ENCODE assay signal across 8 cellular contexts in genomic region chr2:73071452-73072399, GRCh38. TPM values are rescaled to one million over a fixed set of nuclear protein-coding genes. Genes with fewer than 3 reads are reported as not detected.
DNase-seq lines count a peak whose midpoint lies in the region; ATAC-seq and TF ChIP-seq lines count a peak whose summit lies in the region.

A gene with protein sequence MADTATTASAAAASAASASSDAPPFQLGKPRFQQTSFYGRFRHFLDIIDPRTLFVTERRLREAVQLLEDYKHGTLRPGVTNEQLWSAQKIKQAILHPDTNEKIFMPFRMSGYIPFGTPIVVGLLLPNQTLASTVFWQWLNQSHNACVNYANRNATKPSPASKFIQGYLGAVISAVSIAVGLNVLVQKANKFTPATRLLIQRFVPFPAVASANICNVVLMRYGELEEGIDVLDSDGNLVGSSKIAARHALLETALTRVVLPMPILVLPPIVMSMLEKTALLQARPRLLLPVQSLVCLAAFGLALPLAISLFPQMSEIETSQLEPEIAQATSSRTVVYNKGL (minus strand): TSS chr2:73071712. CDS start chr2:73071705, 7 bp downstream.

- WGBS in esophagus muscularis mucosa: 4% methylated on average over 56 of the region's 69 CpGs

- DNase-seq in DMS53 treated with DMSO at 0.1 percent for 48 hours (lab: John Stamatoyannopoulos, UW; ENCODE audit: unreplicated experiment): peak; percentile 90
- peak; percentile 89 to 97 (median 97) for DNase-seq in Peyer's patch
- DNase-seq in activated T-cell treated with anti-CD3 and anti-CD28 coated beads, Interleukin-2, amount 50 U/mL, for 48 hours: peak; percentile 92 to 93
- peak; percentile 99 for DNase-seq in esophagus muscularis mucosa (ENCODE audit: extremely low spot score)
- DNase-seq in myocyte (ENCODE audit: low read depth): peak; percentile 95
- DNase-seq in stimulated activated CD8-positive, alpha-beta memory T cell treated with anti-CD3 and anti-CD28 coated beads, Interleukin-7, amount 100 ng/mL, for 48 hours (ENCODE audit: extremely low read depth in 1 of 2, low read depth in 1 of 2): peak; percentile 78 to 80

- TF ChIP-seq POLR2A in Peyer's patch (IDR thresholded peaks at IDR 0.05): peak; percentile 41 to 52
- no peak for TF ChIP-seq POLR2A in esophagus muscularis mucosa (IDR thresholded peaks at IDR 0.05; ENCODE audit: low read depth)

- peaks cover 4% of the 10 kb centered on the region; the same call in 1 of the 2 replicates for H3K79me2 ChIP-seq in KMS-11 (ENCODE audit: insufficient read depth, low read depth)

- peak within 1 kb of the TSS; percentile 69 for H3K4me2 ChIP-seq in KMS-11

- intact Hi-C loops in esophagus muscularis mucosa (cut with DNase I): loop anchor here (2.0 to 10.0 kb wide), 3 partner anchors 41 to 177 kb away; partner anchors contain the start of gene RAB11FIP5

- no peak for TF ChIP-seq CTCF in KMS-11 (conservative IDR thresholded peaks at IDR 0.05; ENCODE audit: low read depth, low read length)
- TF ChIP-seq CTCF in Peyer's patch (IDR thresholded peaks at IDR 0.05): peak in 5 of 6 experiments; percentile 11 to 46 (median 41)
- TF ChIP-seq CTCF in esophagus muscularis mucosa (IDR thresholded peaks at IDR 0.05): peak in 2 of 3 experiments; percentile 5 to 36

- H3K27me3 ChIP-seq in KMS-11 (ENCODE audit: insufficient read depth, low read depth) (no peaks in the 10 kb centered on the region), Peyer's patch (no peaks in the 10 kb centered on the region), esophagus muscularis mucosa (no peaks in the 10 kb centered on the region)

- H3K27ac ChIP-seq in KMS-11 (peak within 1 kb of the TSS; percentile 64), Peyer's patch (peak within 1 kb of the TSS; percentile 78 to 94 (median 90)), esophagus muscularis mucosa (replicated peaks in 1 of 4) (peak within 1 kb of the TSS; percentile 83 to 97 (median 93))

- H3K9me3 ChIP-seq in Peyer's patch: no peaks in the 10 kb centered on the region
- no peaks in the 10 kb centered on the region for H3K9me3 ChIP-seq in esophagus muscularis mucosa

- ATAC-seq in GM21723 (IDR thresholded peaks at IDR 0.05; ENCODE audit: unreplicated experiment): peak; percentile 83

- H2AFZ ChIP-seq in KMS-11 (ENCODE audit: low read depth): peak within 1 kb of the TSS; percentile 96

- peak within 1 kb of the TSS; percentile 93 for H3K4me3 ChIP-seq in KMS-11 (IDR thresholded peaks at IDR 0.05; ENCODE audit: insufficient read depth, low read depth, low read length)
- H3K4me3 ChIP-seq in Peyer's patch: peak within 1 kb of the TSS; percentile 80 to 99 (median 92)
- peak within 1 kb of the TSS; percentile 65 to 94 (median 82) for H3K4me3 ChIP-seq in esophagus muscularis mucosa

- no peaks in the 10 kb centered on the region for H4K20me1 ChIP-seq in KMS-11 (ENCODE audit: insufficient read depth)

- H3K4me1 ChIP-seq in KMS-11 (ENCODE audit: low read depth, poor library complexity, severe bottlenecking) (peaks cover 13% of the 10 kb centered on the region), Peyer's patch (peaks cover 0 to 19% (median 11%) of the 10 kb centered on the region in 4 donors), esophagus muscularis mucosa (peaks cover 34 to 47% (median 40%) of the 10 kb centered on the region in 4 donors)

- H3K9ac ChIP-seq in KMS-11: peak within 1 kb of the TSS; percentile 86

- no peak for TF ChIP-seq EP300 in esophagus muscularis mucosa (IDR thresholded peaks at IDR 0.05)

- no peaks in the 10 kb centered on the region for H3K36me3 ChIP-seq in KMS-11 (ENCODE audit: insufficient read depth)
- no peaks in the 10 kb centered on the region for H3K36me3 ChIP-seq in Peyer's patch
- H3K36me3 ChIP-seq in esophagus muscularis mucosa: peaks cover 0 to 30% (median 17%) of the 10 kb centered on the region in 4 donors

RNA-seq across cellular contexts. Expression of the gene that starts here (rescaled TPM):
- total RNA-seq in Peyer's patch (10 to 100 TPM; 22.9 to 55.4 (median 41.2) TPM), esophagus muscularis mucosa (10 to 100 TPM in 1 of 4 donors, 1 to 10 TPM in 3; 5.8 to 10.0 (median 6.8) TPM), myocyte (8.0 and 9.5 TPM in 2 replicates)
- polyA plus RNA-seq in myocyte (2012): 8.8 TPM

Comparison
In these comparisons a context has a peak if more than half of its experiments do, and no peak if none do; other contexts are left out.
1. Peak in every context shown above with its lines: DNase-seq, ATAC-seq, H3K4me3 ChIP-seq and H3K27ac ChIP-seq.